ENCODE assay signal across 16 cellular contexts in genomic region chr3:21158801-21159564, GRCh38.
DNase-seq lines count a peak whose midpoint lies in the region; ATAC-seq and TF ChIP-seq lines count a peak whose summit lies in the region.
"Had no signal": no experiment of that assay in that cellular context is flagged by ENCODE, and none has a peak within 500 bp of the region (broad histone marks: within the 10 kb centered on the region; RNA-seq: fewer than 3 reads in every experiment).

No MANE protein-coding gene starts in this region.

- intact Hi-C loops in transverse colon (cut with DNase I; ENCODE audit: low total_unique reads), result no loop called here

- H4K20me1 ChIP-seq in SK-N-SH (ENCODE audit: insufficient read depth), result no peaks in the 10 kb centered on the region

- TF ChIP-seq EP300 in SK-N-SH (IDR thresholded peaks at IDR 0.05; ENCODE audit: borderline replicate concordance in 1 of 2, low read depth in 1 of 2, low read length in 1 of 2) (no peak), transverse colon (IDR thresholded peaks at IDR 0.05; ENCODE audit: low read depth) (no peak)

- no peak for TF ChIP-seq CTCF in SK-N-SH (IDR thresholded peaks at IDR 0.05)
- TF ChIP-seq CTCF in transverse colon (IDR thresholded peaks at IDR 0.05), result no peak

- H3K36me3 ChIP-seq in SK-N-SH (replicated peaks in 1 of 2; ENCODE audit: control insufficient read depth in 1 of 2, insufficient read depth in 2 of 2, low read length in 1 of 2) (no peaks in the 10 kb centered on the region), transverse colon (no peaks in the 10 kb centered on the region)
- H3K36me3 ChIP-seq: cardiac muscle cell had no signal

- H3F3A ChIP-seq in SK-N-SH (replicated peaks; ENCODE audit: insufficient read depth), result peaks cover 4% of the 10 kb centered on the region

- no peak overlapping the region; the same call in 1 of the 2 replicates for H2AFZ ChIP-seq in SK-N-SH (ENCODE audit: low read depth)
- H2AFZ ChIP-seq: GM23338 had no signal

- CTCF ChIA-PET in SK-N-SH (lab: Yijun Ruan, JAX), result interaction anchor here (1.3 kb wide), 1 partner anchor 12 kb away, joined by 5 read pairs; no protein-coding TSS in a partner anchor

- H3K9ac ChIP-seq in SK-N-SH, result no peak overlapping the region

- TF ChIP-seq POLR2A in transverse colon (IDR thresholded peaks at IDR 0.05), result no peak

- peak overlapping the region; percentile 45; the same call in 1 of the 2 replicates for H3K4me2 ChIP-seq in SK-N-SH
- H3K4me2 ChIP-seq: GM23338 had no signal

- POLR2A ChIA-PET in SK-N-SH (lab: Yijun Ruan, JAX), result no interaction called here

- in situ Hi-C loops in transverse colon (cut with MboI; ENCODE audit: low pct_ligation_motif_present in 1 of 4, low pct_unique_long_range_greater_than_20kb in 1 of 4, low sequenced_read_pairs in 3 of 4), result no loop called here

- no peaks in the 10 kb centered on the region; a peak in 1 of 4 replicates for H3K4me1 ChIP-seq in SK-N-SH (ENCODE audit: control insufficient read depth in 1 of 2, insufficient read depth in 2 of 2, low read depth in 1 of 2, low read length in 1 of 2)
- no peaks in the 10 kb centered on the region for H3K4me1 ChIP-seq in transverse colon
- H3K4me1 ChIP-seq: foreskin keratinocyte had no signal

- no peaks in the 10 kb centered on the region for H3K27me3 ChIP-seq in SK-N-SH (ENCODE audit: insufficient read depth)
- no peaks in the 10 kb centered on the region for H3K27me3 ChIP-seq in transverse colon
- H3K27me3 ChIP-seq: cardiac muscle cell, foreskin keratinocyte had no signal

- ATAC-seq in GM18858 (IDR thresholded peaks at IDR 0.05; ENCODE audit: unreplicated experiment) (no peak), GM19397 (IDR thresholded peaks at IDR 0.05; ENCODE audit: unreplicated experiment) (no peak)
- ATAC-seq: foreskin keratinocyte, GM23338 had no signal

- H3K9me2 ChIP-seq in SK-N-SH, result no peaks in the 10 kb centered on the region

- H3K27ac ChIP-seq in SK-N-SH (ENCODE audit: low read depth in 2 of 2, low read length in 1 of 2), result peak overlapping the region; percentile 56 to 64; a peak in 2 of 4 replicates
- no peak overlapping the region for H3K27ac ChIP-seq in transverse colon
- H3K27ac ChIP-seq: cardiac muscle cell, foreskin keratinocyte had no signal

- H3K9me3 ChIP-seq in SK-N-SH, result no peaks in the 10 kb centered on the region
- H3K9me3 ChIP-seq in transverse colon, result no peaks in the 10 kb centered on the region

- H3K4me3 ChIP-seq in SK-N-SH (ENCODE audit: low read depth in 2 of 2, low read length in 1 of 2) (no peak overlapping the region; a peak in 1 of 4 replicates), transverse colon (no peak overlapping the region)
- H3K4me3 ChIP-seq: cardiac muscle cell, GM23338 had no signal

- no peaks in the 10 kb centered on the region for H3K79me2 ChIP-seq in SK-N-SH (ENCODE audit: insufficient read depth)

- DNase-seq in NCI-H524 (lab: John Stamatoyannopoulos, UW) (peak; percentile 14 to 60), NCI-H524 treated with DMSO at 0.1 percent for 48 hours (lab: John Stamatoyannopoulos, UW) (no peak), SK-N-SH (no peak), fibroblast of peridontal ligament (ENCODE audit: extremely low read depth) (peak; percentile 37), stromal cell of bone marrow (ENCODE audit: low read depth) (peak; percentile 23), transverse colon (no peak)
- DNase-seq: 8988T; activated CD4-positive, alpha-beta T cell treated with anti-CD3 and anti-CD28 coated beads, Interleukin-2, amount 50 U/mL, for 1 hour; activated naive CD4-positive, alpha-beta T cell treated with anti-CD3 and anti-CD28 coated beads, Interleukin-2, amount 50 U/mL, for 16 hours; CD4-positive, alpha-beta memory T cell; stimulated activated naive CD4-positive, alpha-beta T cell treated with Interleukin-2 at 50 U/mL for 16 hours had no signal

- no peak for TF ChIP-seq RAD21 in SK-N-SH (IDR thresholded peaks at IDR 0.05; ENCODE audit: low read length)

- WGBS in SK-N-SH (ENCODE audit: low lambda C conversion rate), result 15% methylated on average over 4 of the region's 4 CpGs
- WGBS in transverse colon (ENCODE audit: low coverage in 1 of 2), 2 donors, result 58 to 63% methylated on average over 3 to 4 of the region's 4 CpGs

TF ChIP-seq in SK-N-SH, 30 proteins besides CTCF, POLR2A, EP300 and RAD21:
- no peak for TF ChIP-seq TAF1 (IDR thresholded peaks at IDR 0.05; ENCODE audit: borderline replicate concordance, low read depth, low read length)
- no peak for TF ChIP-seq USF2 (IDR thresholded peaks at IDR 0.05; ENCODE audit: borderline replicate concordance, low read depth, low read length)
- TF ChIP-seq ELF1 (IDR thresholded peaks at IDR 0.05), result no peak
- TF ChIP-seq RXRA (IDR thresholded peaks at IDR 0.05; ENCODE audit: borderline replicate concordance, low read depth), result no peak
- no peak for TF ChIP-seq NRF1 (IDR thresholded peaks at IDR 0.05; ENCODE audit: low read depth, low read length)
- no peak for TF ChIP-seq MAX (IDR thresholded peaks at IDR 0.05; ENCODE audit: low read depth)
- TF ChIP-seq RFX5 (IDR thresholded peaks at IDR 0.05; ENCODE audit: low read length), result no peak
- 0 out of 2 replicates have a peak, but pooled peaks have one; percentile 7 for TF ChIP-seq JUND (IDR thresholded peaks at IDR 0.05)
- TF ChIP-seq FOSL2 (IDR thresholded peaks at IDR 0.05; ENCODE audit: borderline replicate concordance, low read depth), result 0 out of 2 replicates have a peak, but pooled peaks have one; percentile 9
- TF ChIP-seq MEF2A (IDR thresholded peaks at IDR 0.05; ENCODE audit: borderline replicate concordance, low read depth), result peak; percentile 37; the same call in 1 of the 2 replicates
- 0 out of 2 replicates have a peak, but pooled peaks have one; percentile 18 for TF ChIP-seq PBX3 (IDR thresholded peaks at IDR 0.05)
- TF ChIP-seq TCF12 (IDR thresholded peaks at IDR 0.05), result peak; percentile 78
- no peak for TF ChIP-seq EZH2phosphoT487 (IDR thresholded peaks at IDR 0.05; ENCODE audit: borderline replicate concordance, low read depth)
- no peak for TF ChIP-seq POLR2AphosphoS5 (IDR thresholded peaks at IDR 0.05; ENCODE audit: low read depth, low read length)
- peak; percentile 54; the same call in 1 of the 2 replicates for TF ChIP-seq USF1 (IDR thresholded peaks at IDR 0.05; ENCODE audit: borderline replicate concordance, low read depth)

Comparison
In these comparisons a context has a peak if more than half of its experiments do, and no peak if none do; other contexts are left out.
1. DNase-seq: peak in NCI-H524 (2 of 2), fibroblast of peridontal ligament (single experiment) and stromal cell of bone marrow (single experiment); none in NCI-H524 treated with DMSO at 0.1 percent for 48 hours (single experiment), SK-N-SH (single experiment) and transverse colon (single experiment).
2. H3K27ac ChIP-seq: peak in SK-N-SH (2 of 2); none in transverse colon (0 of 4).